12 cellular contexts compared by ENCODE assay signal in genomic region chr6:154981071-154981373, GRCh38. TPM values are rescaled to one million over a fixed set of nuclear protein-coding genes. Genes with fewer than 3 reads are reported as not detected.
DNase-seq lines count a peak whose midpoint lies in the region; ATAC-seq and TF ChIP-seq lines count a peak whose summit lies in the region.
"Had no signal": no experiment of that assay in that cellular context is flagged by ENCODE, and none has a peak within 500 bp of the region (broad histone marks: within the 10 kb centered on the region; RNA-seq: fewer than 3 reads in every experiment).

No MANE protein-coding gene starts in this region.

- H3K4me1 ChIP-seq in right cardiac atrium (ENCODE audit: control insufficient read depth, insufficient read depth, low read length): no peaks in the 10 kb centered on the region

- no peak for TF ChIP-seq CTCF in GM13977 (IDR thresholded peaks at IDR 0.05; ENCODE audit: extremely low read depth, insufficient read depth, missing control alignments)

- no peaks in the 10 kb centered on the region for H3K27me3 ChIP-seq in right cardiac atrium (ENCODE audit: control insufficient read depth, insufficient read depth)
- H3K27me3 ChIP-seq: thyroid gland had no signal

- H3K9me3 ChIP-seq in right cardiac atrium (ENCODE audit: control insufficient read depth, low read length): no peaks in the 10 kb centered on the region
- H3K9me3 ChIP-seq: thyroid gland had no signal

- no peak overlapping the region for H3K4me3 ChIP-seq in right cardiac atrium (ENCODE audit: low read length)
- H3K4me3 ChIP-seq: thyroid gland had no signal

- ATAC-seq in GM21360 (IDR thresholded peaks at IDR 0.05; ENCODE audit: unreplicated experiment) (peak; percentile 94), HG03354 (IDR thresholded peaks at IDR 0.05; ENCODE audit: poor library complexity, severe bottlenecking, unreplicated experiment) (peak; percentile 53), left colon (peak; percentile 96), right cardiac atrium (no peak), HG03108 (IDR thresholded peaks at IDR 0.05; ENCODE audit: unreplicated experiment) (no peak)

- no peak overlapping the region for H3K27ac ChIP-seq in right cardiac atrium (ENCODE audit: low read length)

- in situ Hi-C loops in GM13977 (cut with MboI; ENCODE audit: low pct_unique_long_range_greater_than_20kb, low sequenced_read_pairs, unreplicated experiment): no loop called here

- 82% methylated on average over 4 of the region's 4 CpGs for WGBS in right cardiac atrium

- TF ChIP-seq POLR2A in erythroblast (IDR thresholded peaks at IDR 0.05; ENCODE audit: low read length): no peak

- peak; percentile 49 for DNase-seq in GM13977 (ENCODE audit: low spot score)
- DNase-seq in left colon: no peak
- no peak for DNase-seq in HK-2 (ENCODE audit: unreplicated experiment)
- DNase-seq in right cardiac atrium: no peak
- no peak for DNase-seq in erythroblast (lab: John Stamatoyannopoulos, UW)
- DNase-seq: NCI-H524 treated with DMSO at 0.1 percent for 48 hours; stimulated activated CD4-positive, alpha-beta T cell treated with anti-CD3 and anti-CD28 coated beads, Interleukin-2, amount 100 ng/mL, for 48 hours; T1000 had no signal

- intact Hi-C loops in left colon (cut with DNase I, micrococcal nuclease) (no loop called here), right cardiac atrium (cut with DNase I) (no loop called here)

RNA-seq across cellular contexts. Expression of gene TIAM2, which starts 14.1 kb away (rescaled TPM):
- total RNA-seq in left colon (1 to 10 TPM; 5.9 to 6.2 TPM), right cardiac atrium (10 to 100 TPM in 3 of 4 donors, 1 to 10 TPM in 1; 9.2 to 13.9 (median 12.6) TPM)
- 6.6 TPM for polyA plus RNA-seq in right cardiac atrium

Comparison
In these comparisons a context has a peak if more than half of its experiments do, and no peak if none do; other contexts are left out.
1. ATAC-seq: peak in GM21360 (single experiment), HG03354 (single experiment) and left colon (single experiment); none in right cardiac atrium (0 of 2) and HG03108 (single experiment).